ENCODE assay signal across 1 cellular context in genomic region chr7:99372275-99373085, GRCh38.
TF ChIP-seq lines count a peak whose summit lies in the region.

No MANE protein-coding gene starts in this region.

TF ChIP-seq in IMR-90, 13 proteins besides CTCF, POLR2A, EP300 and RAD21:
- TF ChIP-seq RCOR1 (IDR thresholded peaks at IDR 0.05; ENCODE audit: insufficient replicate concordance, low read length) (no peak), MAZ (IDR thresholded peaks at IDR 0.05; ENCODE audit: borderline replicate concordance, low read depth, low read length) (no peak), ELK1 (IDR thresholded peaks at IDR 0.05; ENCODE audit: borderline replicate concordance, low read depth, low read length) (no peak), MXI1 (IDR thresholded peaks at IDR 0.05; ENCODE audit: borderline replicate concordance, low read depth, low read length) (no peak), CHD1 (IDR thresholded peaks at IDR 0.05; ENCODE audit: low read depth, low read length) (no peak), CEBPB (IDR thresholded peaks at IDR 0.05; ENCODE audit: low read depth, low read length) (peak; percentile 85), NFE2L2 (IDR thresholded peaks at IDR 0.05; ENCODE audit: low read depth, low read length) (no peak), SMC3 (IDR thresholded peaks at IDR 0.05; ENCODE audit: low read depth, low read length) (no peak), RFX5 (IDR thresholded peaks at IDR 0.05; ENCODE audit: low read depth, low read length) (no peak)
